Comparison of ENCODE assay signal across 1 cellular context in genomic region chrX:5122181-5122678, GRCh38.
TF ChIP-seq lines count a peak whose summit lies in the region.

No MANE protein-coding gene starts in this region.

TF ChIP-seq in HEK293, 187 proteins besides CTCF, POLR2A, EP300 and RAD21 (continued from another document):
- TF ChIP-seq ATF2 (tag by site-specific recombination; IDR thresholded peaks at IDR 0.05; ENCODE audit: low read depth) (peak; percentile 83), ZBTB17 (tag by site-specific recombination; IDR thresholded peaks at IDR 0.05) (no peak)
TF ChIP-seq in HEK293: peak in this region for 2.
